ENCODE assay signal across 2 cellular contexts in the genomic region with DNA sequence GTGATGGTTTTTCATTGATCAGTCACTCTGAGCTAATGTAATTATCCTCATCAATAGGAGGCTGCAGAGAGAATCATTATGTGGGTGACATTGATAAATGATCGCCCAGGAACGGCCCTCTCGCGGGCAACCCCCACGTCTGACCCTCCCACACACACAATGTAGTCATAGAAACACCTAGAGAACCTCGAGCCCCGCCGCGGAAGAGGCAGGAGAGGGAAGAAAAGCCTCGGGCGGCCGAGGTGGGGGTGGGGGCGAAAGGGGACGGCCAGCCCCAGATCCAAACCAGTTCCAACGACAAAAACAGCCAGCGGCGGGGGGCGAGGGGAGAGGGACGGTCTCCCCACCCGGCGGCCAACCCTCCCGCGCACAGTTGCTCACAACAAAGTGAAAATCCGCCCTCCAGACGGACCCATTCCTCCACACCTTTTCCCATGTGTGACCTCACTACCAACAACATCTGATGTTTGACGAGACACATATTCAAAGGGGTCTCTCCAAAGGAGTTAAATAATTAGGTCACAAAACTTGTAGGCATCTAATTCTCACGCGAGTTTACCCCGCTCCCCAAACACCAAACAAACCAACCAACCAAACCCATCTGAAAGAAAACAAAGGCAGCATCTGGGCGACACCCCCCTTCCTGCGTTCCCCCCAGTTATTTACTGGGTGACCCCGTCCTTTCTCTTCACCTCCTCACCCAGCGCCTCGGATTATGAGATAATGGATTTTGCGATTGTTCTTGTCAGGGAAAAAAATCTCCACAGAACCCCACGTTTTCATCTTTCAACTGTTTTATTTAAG.
TF ChIP-seq lines count a peak whose summit lies in the region.

No MANE protein-coding gene starts in this region.

TF ChIP-seq in HEK293, 187 proteins besides CTCF, POLR2A, EP300 and RAD21 (continued from another document):
- TF ChIP-seq ZSCAN5A (tag by site-specific recombination; IDR thresholded peaks at IDR 0.05), result no peak

TF ChIP-seq in K562, 482 proteins besides CTCF, POLR2A, EP300 and RAD21 (continued from another document):
- TF ChIP-seq, protein P1, sequence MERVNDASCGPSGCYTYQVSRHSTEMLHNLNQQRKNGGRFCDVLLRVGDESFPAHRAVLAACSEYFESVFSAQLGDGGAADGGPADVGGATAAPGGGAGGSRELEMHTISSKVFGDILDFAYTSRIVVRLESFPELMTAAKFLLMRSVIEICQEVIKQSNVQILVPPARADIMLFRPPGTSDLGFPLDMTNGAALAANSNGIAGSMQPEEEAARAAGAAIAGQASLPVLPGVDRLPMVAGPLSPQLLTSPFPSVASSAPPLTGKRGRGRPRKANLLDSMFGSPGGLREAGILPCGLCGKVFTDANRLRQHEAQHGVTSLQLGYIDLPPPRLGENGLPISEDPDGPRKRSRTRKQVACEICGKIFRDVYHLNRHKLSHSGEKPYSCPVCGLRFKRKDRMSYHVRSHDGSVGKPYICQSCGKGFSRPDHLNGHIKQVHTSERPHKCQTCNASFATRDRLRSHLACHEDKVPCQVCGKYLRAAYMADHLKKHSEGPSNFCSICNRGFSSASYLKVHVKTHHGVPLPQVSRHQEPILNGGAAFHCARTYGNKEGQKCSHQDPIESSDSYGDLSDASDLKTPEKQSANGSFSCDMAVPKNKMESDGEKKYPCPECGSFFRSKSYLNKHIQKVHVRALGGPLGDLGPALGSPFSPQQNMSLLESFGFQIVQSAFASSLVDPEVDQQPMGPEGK (CRISPR knock-in tag; IDR thresholded peaks at IDR 0.05; ENCODE audit: borderline replicate concordance), result no peak
- TF ChIP-seq ZNF263 (CRISPR knock-in tag; IDR thresholded peaks at IDR 0.05; ENCODE audit: borderline replicate concordance) (no peak), ZBTB26 (CRISPR knock-in tag; IDR thresholded peaks at IDR 0.05) (no peak), ELK1 (CRISPR knock-in tag; IDR thresholded peaks at IDR 0.05) (no peak), KLF16 (IDR thresholded peaks at IDR 0.05) (peak; percentile 37; the same call in 1 of the 2 replicates), TAF1 (IDR thresholded peaks at IDR 0.05; ENCODE audit: control insufficient read depth, extremely low read depth, insufficient read depth, low read length, severe bottlenecking) (no peak), RERE (CRISPR knock-in tag; IDR thresholded peaks at IDR 0.05; ENCODE audit: borderline replicate concordance) (no peak), MIER1 (IDR thresholded peaks at IDR 0.05; ENCODE audit: low read depth) (no peak), SP2 (IDR thresholded peaks at IDR 0.05; ENCODE audit: extremely low read depth, low read depth, low read length, poor library complexity, severe bottlenecking) (no peak), ZNF347 (CRISPR knock-in tag; IDR thresholded peaks at IDR 0.05; ENCODE audit: low read depth) (no peak), ZNF23 (CRISPR knock-in tag; IDR thresholded peaks at IDR 0.05) (no peak), EGR1 (conservative IDR thresholded peaks at IDR 0.05) (peak; percentile 54; the same call in 1 of the 2 replicates), RBM34 (IDR thresholded peaks at IDR 0.05; ENCODE audit: borderline replicate concordance, insufficient read depth, low read length) (no peak), TBL1XR1 (IDR thresholded peaks at IDR 0.05; ENCODE audit: low read length in 2 of 2) (no peak), ZNF695 (CRISPR knock-in tag; IDR thresholded peaks at IDR 0.05) (no peak), SP1 (CRISPR knock-in tag; IDR thresholded peaks at IDR 0.05) (no peak), MEIS2 (IDR thresholded peaks at IDR 0.05; ENCODE audit: partially characterized antibody) (peak; percentile 90), RBBP5 (IDR thresholded peaks at IDR 0.05; ENCODE audit: borderline replicate concordance, insufficient read depth, low read length, poor library complexity, severe bottlenecking) (no peak), GTF2F1 (IDR thresholded peaks at IDR 0.05; ENCODE audit: low read depth, low read length) (no peak), THRAP3 (IDR thresholded peaks at IDR 0.05; ENCODE audit: borderline replicate concordance) (no peak), SMAD4 (CRISPR knock-in tag; conservative IDR thresholded peaks at IDR 0.05) (no peak), ZNF311 (CRISPR knock-in tag; IDR thresholded peaks at IDR 0.05) (no peak), MEF2A (IDR thresholded peaks at IDR 0.05; ENCODE audit: control insufficient read depth, low read depth, low read length) (no peak), PKNOX1 (IDR thresholded peaks at IDR 0.05) (peak; percentile 91), IRF2 (CRISPR knock-in tag; IDR thresholded peaks at IDR 0.05) (no peak), RBM15 (IDR thresholded peaks at IDR 0.05; ENCODE audit: insufficient read depth, low read length) (no peak)
- TF ChIP-seq, protein P2, sequence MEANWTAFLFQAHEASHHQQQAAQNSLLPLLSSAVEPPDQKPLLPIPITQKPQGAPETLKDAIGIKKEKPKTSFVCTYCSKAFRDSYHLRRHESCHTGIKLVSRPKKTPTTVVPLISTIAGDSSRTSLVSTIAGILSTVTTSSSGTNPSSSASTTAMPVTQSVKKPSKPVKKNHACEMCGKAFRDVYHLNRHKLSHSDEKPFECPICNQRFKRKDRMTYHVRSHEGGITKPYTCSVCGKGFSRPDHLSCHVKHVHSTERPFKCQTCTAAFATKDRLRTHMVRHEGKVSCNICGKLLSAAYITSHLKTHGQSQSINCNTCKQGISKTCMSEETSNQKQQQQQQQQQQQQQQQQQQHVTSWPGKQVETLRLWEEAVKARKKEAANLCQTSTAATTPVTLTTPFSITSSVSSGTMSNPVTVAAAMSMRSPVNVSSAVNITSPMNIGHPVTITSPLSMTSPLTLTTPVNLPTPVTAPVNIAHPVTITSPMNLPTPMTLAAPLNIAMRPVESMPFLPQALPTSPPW (CRISPR knock-in tag; IDR thresholded peaks at IDR 0.05), result peak; percentile 21; the same call in 1 of the 2 replicates
- TF ChIP-seq, protein P3, sequence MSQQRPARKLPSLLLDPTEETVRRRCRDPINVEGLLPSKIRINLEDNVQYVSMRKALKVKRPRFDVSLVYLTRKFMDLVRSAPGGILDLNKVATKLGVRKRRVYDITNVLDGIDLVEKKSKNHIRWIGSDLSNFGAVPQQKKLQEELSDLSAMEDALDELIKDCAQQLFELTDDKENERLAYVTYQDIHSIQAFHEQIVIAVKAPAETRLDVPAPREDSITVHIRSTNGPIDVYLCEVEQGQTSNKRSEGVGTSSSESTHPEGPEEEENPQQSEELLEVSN (IDR thresholded peaks at IDR 0.05; ENCODE audit: borderline replicate concordance in 1 of 2, extremely low read depth in 1 of 2, insufficient read depth in 1 of 2, insufficient read length in 1 of 2, low read depth in 1 of 2, low read length in 1 of 2, poor library complexity in 1 of 2, severe bottlenecking in 1 of 2), result no peak
- TF ChIP-seq, protein P4, sequence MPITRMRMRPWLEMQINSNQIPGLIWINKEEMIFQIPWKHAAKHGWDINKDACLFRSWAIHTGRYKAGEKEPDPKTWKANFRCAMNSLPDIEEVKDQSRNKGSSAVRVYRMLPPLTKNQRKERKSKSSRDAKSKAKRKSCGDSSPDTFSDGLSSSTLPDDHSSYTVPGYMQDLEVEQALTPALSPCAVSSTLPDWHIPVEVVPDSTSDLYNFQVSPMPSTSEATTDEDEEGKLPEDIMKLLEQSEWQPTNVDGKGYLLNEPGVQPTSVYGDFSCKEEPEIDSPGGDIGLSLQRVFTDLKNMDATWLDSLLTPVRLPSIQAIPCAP (CRISPR knock-in tag; IDR thresholded peaks at IDR 0.05; ENCODE audit: borderline replicate concordance), result no peak
TF ChIP-seq in K562: peak in this region for 7.
